3 cellular contexts compared by ENCODE assay signal in the genomic region with DNA sequence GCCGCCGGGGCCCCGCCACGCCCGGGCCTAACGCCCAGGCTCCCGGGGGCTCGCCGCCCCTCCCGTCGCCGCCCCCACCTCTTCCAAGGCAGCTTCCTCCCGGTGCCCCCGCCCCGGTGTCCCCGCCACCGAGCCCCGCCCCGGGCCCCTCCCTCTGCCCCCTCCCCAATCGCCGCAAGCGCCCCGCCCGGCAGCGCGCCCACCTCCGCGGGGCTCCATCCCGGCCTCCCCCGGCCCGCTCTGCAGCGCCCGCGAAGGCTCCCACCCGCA.
TF ChIP-seq lines count a peak whose summit lies in the region.

No MANE protein-coding gene starts in this region.

TF ChIP-seq in IMR-90, 13 proteins besides CTCF, POLR2A, EP300 and RAD21:
- no peak for TF ChIP-seq RFX5 (IDR thresholded peaks at IDR 0.05; ENCODE audit: low read depth, low read length)
- no peak for TF ChIP-seq FOS (IDR thresholded peaks at IDR 0.05; ENCODE audit: low read depth, low read length)
- no peak for TF ChIP-seq MXI1 (IDR thresholded peaks at IDR 0.05; ENCODE audit: borderline replicate concordance, low read depth, low read length)
- no peak for TF ChIP-seq RCOR1 (IDR thresholded peaks at IDR 0.05; ENCODE audit: insufficient replicate concordance, low read length)
- no peak for TF ChIP-seq NFE2L2 (IDR thresholded peaks at IDR 0.05; ENCODE audit: low read depth, low read length)
- TF ChIP-seq CHD1 (IDR thresholded peaks at IDR 0.05; ENCODE audit: low read depth, low read length) = no peak
- TF ChIP-seq SMC3 (IDR thresholded peaks at IDR 0.05; ENCODE audit: low read depth, low read length) = no peak
- no peak for TF ChIP-seq MAFK (IDR thresholded peaks at IDR 0.05; ENCODE audit: low read depth, low read length)
- TF ChIP-seq BHLHE40 (IDR thresholded peaks at IDR 0.05; ENCODE audit: low read depth, low read length) = no peak

TF ChIP-seq in GM12878, 131 proteins besides CTCF, POLR2A, EP300 and RAD21:
- TF ChIP-seq, protein P1, sequence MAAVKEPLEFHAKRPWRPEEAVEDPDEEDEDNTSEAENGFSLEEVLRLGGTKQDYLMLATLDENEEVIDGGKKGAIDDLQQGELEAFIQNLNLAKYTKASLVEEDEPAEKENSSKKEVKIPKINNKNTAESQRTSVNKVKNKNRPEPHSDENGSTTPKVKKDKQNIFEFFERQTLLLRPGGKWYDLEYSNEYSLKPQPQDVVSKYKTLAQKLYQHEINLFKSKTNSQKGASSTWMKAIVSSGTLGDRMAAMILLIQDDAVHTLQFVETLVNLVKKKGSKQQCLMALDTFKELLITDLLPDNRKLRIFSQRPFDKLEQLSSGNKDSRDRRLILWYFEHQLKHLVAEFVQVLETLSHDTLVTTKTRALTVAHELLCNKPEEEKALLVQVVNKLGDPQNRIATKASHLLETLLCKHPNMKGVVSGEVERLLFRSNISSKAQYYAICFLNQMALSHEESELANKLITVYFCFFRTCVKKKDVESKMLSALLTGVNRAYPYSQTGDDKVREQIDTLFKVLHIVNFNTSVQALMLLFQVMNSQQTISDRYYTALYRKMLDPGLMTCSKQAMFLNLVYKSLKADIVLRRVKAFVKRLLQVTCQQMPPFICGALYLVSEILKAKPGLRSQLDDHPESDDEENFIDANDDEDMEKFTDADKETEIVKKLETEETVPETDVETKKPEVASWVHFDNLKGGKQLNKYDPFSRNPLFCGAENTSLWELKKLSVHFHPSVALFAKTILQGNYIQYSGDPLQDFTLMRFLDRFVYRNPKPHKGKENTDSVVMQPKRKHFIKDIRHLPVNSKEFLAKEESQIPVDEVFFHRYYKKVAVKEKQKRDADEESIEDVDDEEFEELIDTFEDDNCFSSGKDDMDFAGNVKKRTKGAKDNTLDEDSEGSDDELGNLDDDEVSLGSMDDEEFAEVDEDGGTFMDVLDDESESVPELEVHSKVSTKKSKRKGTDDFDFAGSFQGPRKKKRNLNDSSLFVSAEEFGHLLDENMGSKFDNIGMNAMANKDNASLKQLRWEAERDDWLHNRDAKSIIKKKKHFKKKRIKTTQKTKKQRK (IDR thresholded peaks at IDR 0.05; ENCODE audit: low read depth, low read length) = no peak
- TF ChIP-seq SMAD1 (IDR thresholded peaks at IDR 0.05; ENCODE audit: low read depth, partially characterized antibody) (no peak), TARDBP (IDR thresholded peaks at IDR 0.05; ENCODE audit: borderline replicate concordance) (no peak), FOXM1 (IDR thresholded peaks at IDR 0.05; ENCODE audit: low read depth, low read length) (no peak), EED (IDR thresholded peaks at IDR 0.05; ENCODE audit: low read depth) (no peak)
- TF ChIP-seq, protein P2, sequence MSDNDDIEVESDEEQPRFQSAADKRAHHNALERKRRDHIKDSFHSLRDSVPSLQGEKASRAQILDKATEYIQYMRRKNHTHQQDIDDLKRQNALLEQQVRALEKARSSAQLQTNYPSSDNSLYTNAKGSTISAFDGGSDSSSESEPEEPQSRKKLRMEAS (IDR thresholded peaks at IDR 0.05; ENCODE audit: low read depth, low read length) = no peak
- TF ChIP-seq, protein P3, sequence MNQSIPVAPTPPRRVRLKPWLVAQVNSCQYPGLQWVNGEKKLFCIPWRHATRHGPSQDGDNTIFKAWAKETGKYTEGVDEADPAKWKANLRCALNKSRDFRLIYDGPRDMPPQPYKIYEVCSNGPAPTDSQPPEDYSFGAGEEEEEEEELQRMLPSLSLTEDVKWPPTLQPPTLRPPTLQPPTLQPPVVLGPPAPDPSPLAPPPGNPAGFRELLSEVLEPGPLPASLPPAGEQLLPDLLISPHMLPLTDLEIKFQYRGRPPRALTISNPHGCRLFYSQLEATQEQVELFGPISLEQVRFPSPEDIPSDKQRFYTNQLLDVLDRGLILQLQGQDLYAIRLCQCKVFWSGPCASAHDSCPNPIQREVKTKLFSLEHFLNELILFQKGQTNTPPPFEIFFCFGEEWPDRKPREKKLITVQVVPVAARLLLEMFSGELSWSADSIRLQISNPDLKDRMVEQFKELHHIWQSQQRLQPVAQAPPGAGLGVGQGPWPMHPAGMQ (IDR thresholded peaks at IDR 0.05; ENCODE audit: borderline replicate concordance) = no peak

TF ChIP-seq in liver, 16 proteins besides CTCF, POLR2A, EP300 and RAD21:
- TF ChIP-seq JUND (IDR thresholded peaks at IDR 0.05) (no peak), EGR1 (IDR thresholded peaks at IDR 0.05; ENCODE audit: low read depth in 2 of 2) (no peak), TAF1 (conservative IDR thresholded peaks at IDR 0.05) (no peak), SP1 (IDR thresholded peaks at IDR 0.05) (no peak), FOXA1 (IDR thresholded peaks at IDR 0.05) (no peak)
- TF ChIP-seq, protein P4, sequence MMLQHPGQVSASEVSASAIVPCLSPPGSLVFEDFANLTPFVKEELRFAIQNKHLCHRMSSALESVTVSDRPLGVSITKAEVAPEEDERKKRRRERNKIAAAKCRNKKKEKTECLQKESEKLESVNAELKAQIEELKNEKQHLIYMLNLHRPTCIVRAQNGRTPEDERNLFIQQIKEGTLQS (IDR thresholded peaks at IDR 0.05) = no peak
- TF ChIP-seq, protein P2 (IDR thresholded peaks at IDR 0.05) = no peak
- TF ChIP-seq, protein P5, sequence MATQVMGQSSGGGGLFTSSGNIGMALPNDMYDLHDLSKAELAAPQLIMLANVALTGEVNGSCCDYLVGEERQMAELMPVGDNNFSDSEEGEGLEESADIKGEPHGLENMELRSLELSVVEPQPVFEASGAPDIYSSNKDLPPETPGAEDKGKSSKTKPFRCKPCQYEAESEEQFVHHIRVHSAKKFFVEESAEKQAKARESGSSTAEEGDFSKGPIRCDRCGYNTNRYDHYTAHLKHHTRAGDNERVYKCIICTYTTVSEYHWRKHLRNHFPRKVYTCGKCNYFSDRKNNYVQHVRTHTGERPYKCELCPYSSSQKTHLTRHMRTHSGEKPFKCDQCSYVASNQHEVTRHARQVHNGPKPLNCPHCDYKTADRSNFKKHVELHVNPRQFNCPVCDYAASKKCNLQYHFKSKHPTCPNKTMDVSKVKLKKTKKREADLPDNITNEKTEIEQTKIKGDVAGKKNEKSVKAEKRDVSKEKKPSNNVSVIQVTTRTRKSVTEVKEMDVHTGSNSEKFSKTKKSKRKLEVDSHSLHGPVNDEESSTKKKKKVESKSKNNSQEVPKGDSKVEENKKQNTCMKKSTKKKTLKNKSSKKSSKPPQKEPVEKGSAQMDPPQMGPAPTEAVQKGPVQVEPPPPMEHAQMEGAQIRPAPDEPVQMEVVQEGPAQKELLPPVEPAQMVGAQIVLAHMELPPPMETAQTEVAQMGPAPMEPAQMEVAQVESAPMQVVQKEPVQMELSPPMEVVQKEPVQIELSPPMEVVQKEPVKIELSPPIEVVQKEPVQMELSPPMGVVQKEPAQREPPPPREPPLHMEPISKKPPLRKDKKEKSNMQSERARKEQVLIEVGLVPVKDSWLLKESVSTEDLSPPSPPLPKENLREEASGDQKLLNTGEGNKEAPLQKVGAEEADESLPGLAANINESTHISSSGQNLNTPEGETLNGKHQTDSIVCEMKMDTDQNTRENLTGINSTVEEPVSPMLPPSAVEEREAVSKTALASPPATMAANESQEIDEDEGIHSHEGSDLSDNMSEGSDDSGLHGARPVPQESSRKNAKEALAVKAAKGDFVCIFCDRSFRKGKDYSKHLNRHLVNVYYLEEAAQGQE (IDR thresholded peaks at IDR 0.05) = no peak
